13 cellular contexts compared by ENCODE assay signal in genomic region chr22:36322602-36322915, GRCh38.
DNase-seq lines count a peak whose midpoint lies in the region; ATAC-seq and TF ChIP-seq lines count a peak whose summit lies in the region.
"Had no signal": no experiment of that assay in that cellular context is flagged by ENCODE, and none has a peak within 500 bp of the region (broad histone marks: within the 10 kb centered on the region; RNA-seq: fewer than 3 reads in every experiment).

No MANE protein-coding gene starts in this region.

- H3K36me3 ChIP-seq in GM23248 (ENCODE audit: low read depth) (peaks cover 57% of the 10 kb centered on the region), left lung (peaks cover 3 to 100% of the 10 kb centered on the region in 2 donors), spleen (peaks cover 6 to 100% (median 100%) of the 10 kb centered on the region in 6 donors)

- no peak overlapping the region for H2AFZ ChIP-seq in GM23248

- H3F3A ChIP-seq in GM23248 (ENCODE audit: insufficient read depth) = peaks cover 63% of the 10 kb centered on the region

- in situ Hi-C loops in GM23248 (cut with MboI) = no loop called here

- no peaks in the 10 kb centered on the region for H3K27me3 ChIP-seq in GM23248 (replicated peaks; ENCODE audit: insufficient read depth)
- no peaks in the 10 kb centered on the region for H3K27me3 ChIP-seq in left lung
- no peaks in the 10 kb centered on the region for H3K27me3 ChIP-seq in spleen (replicated peaks in 1 of 7)

- H4K20me1 ChIP-seq in GM23248 (ENCODE audit: insufficient read depth) = no peaks in the 10 kb centered on the region

- TF ChIP-seq POLR2A in spleen (IDR thresholded peaks at IDR 0.05) = no peak

- TF ChIP-seq CTCF in left lung (IDR thresholded peaks at IDR 0.05) (no peak), spleen (IDR thresholded peaks at IDR 0.05 in 8 of 11, conservative IDR thresholded peaks at IDR 0.05 in 3 of 11) (no peak)

- no peak overlapping the region for H3K4me2 ChIP-seq in GM23248 (ENCODE audit: unreplicated experiment)
- H3K4me2 ChIP-seq: KMS-11 had no signal

- H3K79me2 ChIP-seq in GM23248 (ENCODE audit: insufficient read depth) = peaks cover 100% of the 10 kb centered on the region

- no peaks in the 10 kb centered on the region for H3K9me2 ChIP-seq in GM23248 (ENCODE audit: insufficient read depth)

- intact Hi-C loops in left lung (cut with DNase I) (loop anchor here (10.0 kb wide), 1 partner anchor 142 kb away; no protein-coding TSS in a partner anchor), spleen (cut with DNase I; ENCODE audit: low total_unique reads) (no loop called here)

- H3K27ac ChIP-seq in GM23248 (peak overlapping the region; percentile 90), angular gyrus (ENCODE audit: low read depth, low read length) (peak overlapping the region; percentile 66), left lung (peak overlapping the region; percentile 80 to 90), spleen (peak overlapping the region in 7 of 8 donors; percentile 89 to 97 (median 93))
- H3K27ac ChIP-seq: KMS-11 had no signal

- H3K4me1 ChIP-seq in GM23248 (ENCODE audit: insufficient read depth) (peaks cover 30% of the 10 kb centered on the region), left lung (peaks cover 37 to 71% of the 10 kb centered on the region in 2 donors), spleen (peaks cover 39 to 98% (median 76%) of the 10 kb centered on the region in 6 donors)

- DNase-seq in GM23248 (no peak), left lung (no peak), spleen (no peak), epidermal melanocyte (ENCODE audit: insufficient read length, low spot score) (no peak), DMS 273 (lab: John Stamatoyannopoulos, UW; ENCODE audit: unreplicated experiment) (no peak), COLO668 (lab: John Stamatoyannopoulos, UW; ENCODE audit: unreplicated experiment) (no peak)
- DNase-seq: activated CD4-positive, alpha-beta T cell treated with anti-CD3 and anti-CD28 coated beads for 36 hours; activated naive CD4-positive, alpha-beta T cell treated with anti-CD3 and anti-CD28 coated beads, Interleukin-2, amount 50 U/mL, for 16 hours; NCI-H1930 had no signal

- WGBS in GM23248 (ENCODE audit: low coverage in 1 of 2, low lambda C conversion rate in 2 of 2, missing lambda C conversion rate in 2 of 2), 2 experiments = 79 to 85% methylated on average over 9 to 11 of the region's 11 CpGs
- WGBS in spleen, 5 donors = 58 to 80% (median 74%) methylated on average over 10 to 11 of the region's 11 CpGs

- H3K4me3 ChIP-seq in GM23248 = no peak overlapping the region
- no peak overlapping the region for H3K4me3 ChIP-seq in left lung
- H3K4me3 ChIP-seq in spleen = no peak overlapping the region

- H3K9ac ChIP-seq in GM23248 = peak overlapping the region; percentile 76; the same call in 1 of the 2 replicates
- H3K9ac ChIP-seq: KMS-11 had no signal

- no peak for ATAC-seq in left lung
- ATAC-seq in HG03442 (IDR thresholded peaks at IDR 0.05; ENCODE audit: unreplicated experiment) = no peak
- ATAC-seq: activated CD4-positive, alpha-beta T cell treated with anti-CD3 and anti-CD28 coated beads for 36 hours; SK-N-SH treated with all-trans-retinoic acid at 6 μM for 48 hours had no signal

- H3K9me3 ChIP-seq in GM23248 (ENCODE audit: low read depth) (no peaks in the 10 kb centered on the region), left lung (no peaks in the 10 kb centered on the region), spleen (no peaks in the 10 kb centered on the region)
